Comparison of ENCODE assay signal across 7 cellular contexts in the genomic region with DNA sequence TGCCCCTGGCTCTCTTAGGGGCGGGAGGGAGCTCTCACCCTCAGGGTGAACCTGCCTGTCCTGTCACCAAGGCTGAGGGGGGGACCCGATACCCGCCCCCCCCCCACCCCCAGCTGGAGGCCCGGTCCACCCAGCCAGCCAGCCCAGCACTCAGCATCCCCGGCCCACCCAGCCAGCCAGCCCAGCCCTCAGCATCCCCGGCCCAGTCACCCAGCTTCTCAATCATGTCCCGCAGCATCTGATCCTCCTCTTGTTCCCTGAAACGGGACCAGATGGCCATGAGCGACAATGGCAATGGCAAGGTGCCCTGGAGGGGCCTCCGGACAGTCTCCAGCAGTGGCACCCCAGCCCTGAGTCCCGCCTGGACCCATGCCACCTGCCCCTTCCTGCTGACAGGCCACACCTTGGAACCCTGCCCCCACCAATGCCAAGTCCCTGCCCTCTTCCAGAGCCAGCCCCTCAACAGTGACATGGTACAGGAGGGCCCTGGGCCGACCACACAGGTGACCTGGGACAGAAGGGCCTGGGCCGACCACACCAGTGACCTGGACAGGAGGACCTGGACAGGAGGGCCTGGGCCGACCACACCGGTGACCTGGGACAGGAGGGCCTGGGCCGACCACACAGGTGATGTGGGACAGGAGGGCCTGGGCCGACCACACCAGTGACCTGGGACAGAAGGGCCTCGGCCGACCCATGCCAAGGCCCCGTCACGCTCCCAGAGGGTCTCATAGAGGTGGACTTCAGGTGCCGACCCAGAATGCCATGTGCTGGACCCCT. TPM values are rescaled to one million over a fixed set of nuclear protein-coding genes. Genes with fewer than 3 reads are reported as not detected.
"Had no signal": no experiment of that assay in that cellular context is flagged by ENCODE, and none has a peak within 500 bp of the region (broad histone marks: within the 10 kb centered on the region; RNA-seq: fewer than 3 reads in every experiment).

No MANE protein-coding gene starts in this region.

- H2AFZ ChIP-seq: GM23338 had no signal

- H3K9me3 ChIP-seq: HAP-1 had no signal

- H3K4me3 ChIP-seq: GM23338, HAP-1 had no signal

- DNase-seq: H7, HFFc6, KBM-7 had no signal

- H3K36me3 ChIP-seq: HAP-1 had no signal

- H3K4me1 ChIP-seq: HAP-1 had no signal

- ATAC-seq: GM23338, HCT116 had no signal

- H3K4me2 ChIP-seq: GM23338 had no signal

RNA-seq across cellular contexts. Expression of a gene that starts 24.2 kb away (rescaled TPM):
- polyA plus RNA-seq: IgD-negative memory B cell had no signal
